ENCODE assay signal across 23 cellular contexts in the genomic region with DNA sequence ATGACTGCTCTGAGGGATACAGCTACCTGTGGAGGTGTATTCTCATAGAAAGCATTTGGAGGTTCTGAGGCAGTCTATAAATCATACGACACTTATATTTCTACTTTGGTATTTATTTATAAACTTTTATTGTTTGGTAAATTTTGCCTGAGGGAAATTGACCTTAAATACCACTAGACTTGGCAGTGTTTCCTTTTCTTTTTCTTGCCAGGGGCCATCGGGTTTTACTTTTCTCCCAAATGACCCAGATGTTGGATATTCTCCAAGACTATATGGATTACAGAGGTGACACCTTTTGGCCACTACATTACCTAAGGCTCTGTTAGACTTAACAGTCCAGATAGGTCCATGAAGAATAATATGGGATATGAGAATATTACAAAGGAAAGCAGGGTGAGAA.
"Had no signal": no experiment of that assay in that cellular context is flagged by ENCODE, and none has a peak within 500 bp of the region (broad histone marks: within the 10 kb centered on the region; RNA-seq: fewer than 3 reads in every experiment).

No MANE protein-coding gene starts in this region.

- H3K4me3 ChIP-seq: coronary artery, esophagus muscularis mucosa, gastroesophageal sphincter, heart right ventricle, left lung, prostate gland, sigmoid colon, stomach, thyroid gland, vagina had no signal

- H3K36me3 Mint-ChIP-seq: stimulated activated effector memory CD8-positive, alpha-beta T cell treated with anti-CD3 and anti-CD28 coated beads, Interleukin-12 subunit alpha, Interleukin-12 subunit beta, amount 100 ng/mL, for 72 hours had no signal

- H3K27me3 ChIP-seq: esophagus muscularis mucosa, foreskin keratinocyte, gastroesophageal sphincter, heart right ventricle, left lung, sigmoid colon, stomach, thyroid gland, vagina had no signal

- H3K4me1 Mint-ChIP-seq: stimulated activated effector memory CD8-positive, alpha-beta T cell treated with anti-CD3 and anti-CD28 coated beads, Interleukin-12 subunit alpha, Interleukin-12 subunit beta, amount 100 ng/mL, for 72 hours had no signal

- H3K36me3 ChIP-seq: prostate gland had no signal

- DNase-seq: dermis blood vessel endothelial cell; effector memory CD4-positive, alpha-beta T cell; foreskin keratinocyte; glutamatergic neuron; heart right ventricle; hippocampal formation; left cardiac atrium; left lung; naive thymus-derived CD8-positive, alpha-beta T cell; right cardiac atrium; sigmoid colon; stimulated activated CD4-positive, alpha-beta T cell treated with anti-CD3 and anti-CD28 coated beads, Interleukin-2, amount 100 ng/mL, for 24 hours; stimulated activated CD4-positive, alpha-beta T cell treated with anti-CD3 and anti-CD28 coated beads, Interleukin-4, amount 100 ng/mL, for 24 hours; stimulated activated naive CD4-positive, alpha-beta T cell treated with Interleukin-2 at 50 U/mL for 16 hours; stomach; thyroid gland; trophoblast cell had no signal

- H3K27ac ChIP-seq: coronary artery, esophagus muscularis mucosa, foreskin keratinocyte, gastroesophageal sphincter, heart right ventricle, left lung, prostate gland, sigmoid colon, stomach, thyroid gland, vagina had no signal

- H3K9me3 Mint-ChIP-seq: naive thymus-derived CD8-positive, alpha-beta T cell; stimulated activated effector memory CD8-positive, alpha-beta T cell treated with anti-CD3 and anti-CD28 coated beads, Interleukin-12 subunit alpha, Interleukin-12 subunit beta, amount 100 ng/mL, for 72 hours had no signal

- H3K27ac Mint-ChIP-seq: naive thymus-derived CD8-positive, alpha-beta T cell; stimulated activated effector memory CD8-positive, alpha-beta T cell treated with anti-CD3 and anti-CD28 coated beads, Interleukin-12 subunit alpha, Interleukin-12 subunit beta, amount 100 ng/mL, for 72 hours had no signal

- H3K4me1 ChIP-seq: prostate gland had no signal

- H3K4me3 Mint-ChIP-seq: naive thymus-derived CD8-positive, alpha-beta T cell; stimulated activated effector memory CD8-positive, alpha-beta T cell treated with anti-CD3 and anti-CD28 coated beads, Interleukin-12 subunit alpha, Interleukin-12 subunit beta, amount 100 ng/mL, for 72 hours had no signal

- H3K27me3 Mint-ChIP-seq: naive thymus-derived CD8-positive, alpha-beta T cell had no signal

- ATAC-seq: foreskin keratinocyte; gastroesophageal sphincter; heart right ventricle; left cardiac atrium; left lung; naive thymus-derived CD8-positive, alpha-beta T cell; right cardiac atrium; stimulated activated effector memory CD8-positive, alpha-beta T cell treated with anti-CD3 and anti-CD28 coated beads, Interleukin-12 subunit alpha, Interleukin-12 subunit beta, amount 100 ng/mL, for 72 hours had no signal

- H3K9me3 ChIP-seq: esophagus muscularis mucosa, gastroesophageal sphincter, heart right ventricle, left lung, prostate gland, sigmoid colon, stomach, thyroid gland, vagina had no signal
